Comparison of ENCODE assay signal across 1 cellular context in the genomic region with DNA sequence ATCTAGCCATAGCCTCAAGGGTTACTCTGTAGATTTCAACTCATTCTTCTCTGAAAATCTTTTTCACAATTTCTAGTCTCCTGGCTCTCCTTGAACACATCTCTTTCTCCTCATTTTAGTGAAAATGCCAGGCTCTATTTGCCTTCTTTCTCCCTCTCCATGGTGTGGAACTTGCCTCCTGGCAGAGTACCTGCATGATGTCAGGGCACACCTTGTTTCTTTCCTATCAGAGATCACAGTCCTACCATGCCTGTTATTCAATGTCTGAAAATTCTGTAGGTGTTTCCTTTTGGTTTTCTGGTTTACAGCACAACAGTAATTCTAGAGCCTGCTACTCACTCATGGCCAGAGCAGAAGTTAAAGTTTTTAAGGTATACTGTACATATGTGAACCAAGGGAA.
TF ChIP-seq lines count a peak whose summit lies in the region.

No MANE protein-coding gene starts in this region.

TF ChIP-seq in K562, 482 proteins besides CTCF, POLR2A, EP300 and RAD21 (continued from another document):
- TF ChIP-seq HMG20A (CRISPR knock-in tag; conservative IDR thresholded peaks at IDR 0.05) (no peak), GATAD2A (IDR thresholded peaks at IDR 0.05) (no peak), ZNF639 (CRISPR knock-in tag; conservative IDR thresholded peaks at IDR 0.05 in 1 of 2, IDR thresholded peaks at IDR 0.05 in 1 of 2) (no peak), ELF2 (CRISPR knock-in tag; IDR thresholded peaks at IDR 0.05) (no peak), TAF15 (IDR thresholded peaks at IDR 0.05; ENCODE audit: low read depth, low read length) (no peak)
